ENCODE assay signal across 21 cellular contexts in genomic region chr1:195851016-195851591, GRCh38.
"Had no signal": no experiment of that assay in that cellular context is flagged by ENCODE, and none has a peak within 500 bp of the region (broad histone marks: within the 10 kb centered on the region; RNA-seq: fewer than 3 reads in every experiment).

No MANE protein-coding gene starts in this region.

- H3K36me3 ChIP-seq: esophagus muscularis mucosa, transverse colon had no signal

- H3K4me1 Mint-ChIP-seq: activated B cell treated with CpG ODN at 0.5 μM for 24 hours; activated CD4-positive, alpha-beta T cell treated with anti-CD3 and anti-CD28 coated beads, Interleukin-2, amount 10 ng/mL, durations not matched to agents 24 days and 14 days; activated naive CD8-positive, alpha-beta T cell treated with anti-CD3 and anti-CD28 coated beads for 36 hours; central memory CD8-positive, alpha-beta T cell; nephron had no signal

- H3K27ac Mint-ChIP-seq: activated B cell treated with CpG ODN at 0.5 μM for 24 hours; activated CD4-positive, alpha-beta T cell treated with anti-CD3 and anti-CD28 coated beads, Interleukin-2, amount 10 ng/mL, durations not matched to agents 24 days and 14 days; activated naive CD8-positive, alpha-beta T cell treated with anti-CD3 and anti-CD28 coated beads for 36 hours; activated T-helper 1 cell treated with anti-CD3 and anti-CD28 coated beads, Interleukin-12 subunit alpha, Interleukin-12 subunit beta, Interleukin-2, Interleukin-4 antibody, amounts not matched to agents 30 ng/mL and 10 ng/mL and 1 ng/mL, durations not matched to agents 14 hours and 24 hours and 36 hours; nephron; T-helper 1 cell treated with Interleukin-12 subunit alpha and Interleukin-12 subunit beta and Interleukin-4 antibody, amounts not matched to agents 30 μg/mL and 1 μg/mL, for 36 hours had no signal

- ATAC-seq: body of pancreas; left ventricle myocardium superior; stimulated activated naive CD8-positive, alpha-beta T cell treated with anti-CD3 and anti-CD28 coated beads, Interleukin-15, Interleukin-2, amounts not matched to agents 100 U/mL and 50 U/mL, for 24 hours had no signal

- H3K4me1 ChIP-seq: body of pancreas, esophagus muscularis mucosa, transverse colon had no signal

- DNase-seq: activated B cell treated with CpG ODN at 0.5 μM for 24 hours; activated CD4-positive, alpha-beta T cell treated with anti-CD3 and anti-CD28 coated beads, Interleukin-2, amount 10 ng/mL, durations not matched to agents 24 days and 14 days; activated naive CD8-positive, alpha-beta T cell treated with anti-CD3 and anti-CD28 coated beads for 36 hours; amygdala; body of pancreas; hippocampal formation; kidney glomerular epithelial cell; left ventricle myocardium superior; mesenchymal stem cell; nucleus accumbens; posterior cingulate gyrus; retina; stimulated activated CD4-positive, alpha-beta T cell treated with anti-CD3 and anti-CD28 coated beads, Interleukin-4, amount 100 ng/mL, for 24 hours; stimulated activated naive CD8-positive, alpha-beta T cell treated with anti-CD3 and anti-CD28 coated beads, Interleukin-15, Interleukin-2, amounts not matched to agents 100 U/mL and 50 U/mL, for 24 hours; transverse colon had no signal

- H3K4me3 ChIP-seq: body of pancreas, coronary artery, esophagus muscularis mucosa, transverse colon had no signal

- H3K4me3 Mint-ChIP-seq: activated B cell treated with CpG ODN at 0.5 μM for 24 hours; activated CD4-positive, alpha-beta T cell treated with anti-CD3 and anti-CD28 coated beads, Interleukin-2, amount 10 ng/mL, durations not matched to agents 24 days and 14 days; activated naive CD8-positive, alpha-beta T cell treated with anti-CD3 and anti-CD28 coated beads for 36 hours; activated T-helper 1 cell treated with anti-CD3 and anti-CD28 coated beads, Interleukin-12 subunit alpha, Interleukin-12 subunit beta, Interleukin-2, Interleukin-4 antibody, amounts not matched to agents 30 ng/mL and 10 ng/mL and 1 ng/mL, durations not matched to agents 14 hours and 24 hours and 36 hours; central memory CD8-positive, alpha-beta T cell; nephron; T-helper 1 cell treated with Interleukin-12 subunit alpha and Interleukin-12 subunit beta and Interleukin-4 antibody, amounts not matched to agents 30 μg/mL and 1 μg/mL, for 36 hours had no signal

- H3K9me3 ChIP-seq: body of pancreas, esophagus muscularis mucosa, transverse colon had no signal

- H3K36me3 Mint-ChIP-seq: activated naive CD8-positive, alpha-beta T cell treated with anti-CD3 and anti-CD28 coated beads for 36 hours had no signal

- H3K27me3 ChIP-seq: body of pancreas, esophagus muscularis mucosa, transverse colon had no signal

- H3K9me3 Mint-ChIP-seq: activated B cell treated with CpG ODN at 0.5 μM for 24 hours; activated CD4-positive, alpha-beta T cell treated with anti-CD3 and anti-CD28 coated beads, Interleukin-2, amount 10 ng/mL, durations not matched to agents 24 days and 14 days; activated T-helper 1 cell treated with anti-CD3 and anti-CD28 coated beads, Interleukin-12 subunit alpha, Interleukin-12 subunit beta, Interleukin-2, Interleukin-4 antibody, amounts not matched to agents 30 ng/mL and 10 ng/mL and 1 ng/mL, durations not matched to agents 14 hours and 24 hours and 36 hours; nephron; T-helper 1 cell treated with Interleukin-12 subunit alpha and Interleukin-12 subunit beta and Interleukin-4 antibody, amounts not matched to agents 30 μg/mL and 1 μg/mL, for 36 hours had no signal

- H3K27me3 Mint-ChIP-seq: activated B cell treated with CpG ODN at 0.5 μM for 24 hours; activated CD4-positive, alpha-beta T cell treated with anti-CD3 and anti-CD28 coated beads, Interleukin-2, amount 10 ng/mL, durations not matched to agents 24 days and 14 days; central memory CD8-positive, alpha-beta T cell had no signal

- H3K27ac ChIP-seq: body of pancreas, coronary artery, esophagus muscularis mucosa, transverse colon had no signal
